Comparison of ENCODE assay signal across 2 cellular contexts in genomic region chr4:86948276-86948675, GRCh38.
TF ChIP-seq lines count a peak whose summit lies in the region.

No MANE protein-coding gene starts in this region.

TF ChIP-seq in HepG2, 621 proteins besides CTCF, POLR2A, EP300 and RAD21:
- TF ChIP-seq EEA1 (CRISPR knock-in tag; IDR thresholded peaks at IDR 0.05; ENCODE audit: borderline replicate concordance), result no peak

TF ChIP-seq in GM12878, 131 proteins besides CTCF, POLR2A, EP300 and RAD21:
- TF ChIP-seq JUND (IDR thresholded peaks at IDR 0.05; ENCODE audit: low read depth, low read length) (no peak), TBL1XR1 (IDR thresholded peaks at IDR 0.05; ENCODE audit: low read depth, low read length) (no peak), ZNF592 (IDR thresholded peaks at IDR 0.05) (no peak), NFIC (IDR thresholded peaks at IDR 0.05; ENCODE audit: low read depth, low read length) (no peak), RAD51 (IDR thresholded peaks at IDR 0.05) (no peak), TCF7 (IDR thresholded peaks at IDR 0.05; ENCODE audit: borderline replicate concordance) (no peak), RBBP5 (conservative IDR thresholded peaks at IDR 0.05) (no peak), FOXK2 (IDR thresholded peaks at IDR 0.05) (no peak), BCLAF1 (IDR thresholded peaks at IDR 0.05) (no peak), E2F4 (IDR thresholded peaks at IDR 0.05; ENCODE audit: low read depth, low read length) (no peak), NRF1 (conservative IDR thresholded peaks at IDR 0.05; ENCODE audit: low read depth, low read length) (no peak), REST (IDR thresholded peaks at IDR 0.05; ENCODE audit: low read depth, low read length) (no peak), NKRF (conservative IDR thresholded peaks at IDR 0.05) (no peak), NBN (IDR thresholded peaks at IDR 0.05) (no peak), KAT2A (conservative IDR thresholded peaks at IDR 0.05; ENCODE audit: control insufficient read depth, low read depth, low read length) (no peak), SUPT20H (IDR thresholded peaks at IDR 0.05; ENCODE audit: borderline replicate concordance, control insufficient read depth, low read depth, low read length) (no peak)
- TF ChIP-seq, protein P1, sequence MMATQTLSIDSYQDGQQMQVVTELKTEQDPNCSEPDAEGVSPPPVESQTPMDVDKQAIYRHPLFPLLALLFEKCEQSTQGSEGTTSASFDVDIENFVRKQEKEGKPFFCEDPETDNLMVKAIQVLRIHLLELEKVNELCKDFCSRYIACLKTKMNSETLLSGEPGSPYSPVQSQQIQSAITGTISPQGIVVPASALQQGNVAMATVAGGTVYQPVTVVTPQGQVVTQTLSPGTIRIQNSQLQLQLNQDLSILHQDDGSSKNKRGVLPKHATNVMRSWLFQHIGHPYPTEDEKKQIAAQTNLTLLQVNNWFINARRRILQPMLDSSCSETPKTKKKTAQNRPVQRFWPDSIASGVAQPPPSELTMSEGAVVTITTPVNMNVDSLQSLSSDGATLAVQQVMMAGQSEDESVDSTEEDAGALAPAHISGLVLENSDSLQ (IDR thresholded peaks at IDR 0.05), result no peak
- TF ChIP-seq, protein P2, sequence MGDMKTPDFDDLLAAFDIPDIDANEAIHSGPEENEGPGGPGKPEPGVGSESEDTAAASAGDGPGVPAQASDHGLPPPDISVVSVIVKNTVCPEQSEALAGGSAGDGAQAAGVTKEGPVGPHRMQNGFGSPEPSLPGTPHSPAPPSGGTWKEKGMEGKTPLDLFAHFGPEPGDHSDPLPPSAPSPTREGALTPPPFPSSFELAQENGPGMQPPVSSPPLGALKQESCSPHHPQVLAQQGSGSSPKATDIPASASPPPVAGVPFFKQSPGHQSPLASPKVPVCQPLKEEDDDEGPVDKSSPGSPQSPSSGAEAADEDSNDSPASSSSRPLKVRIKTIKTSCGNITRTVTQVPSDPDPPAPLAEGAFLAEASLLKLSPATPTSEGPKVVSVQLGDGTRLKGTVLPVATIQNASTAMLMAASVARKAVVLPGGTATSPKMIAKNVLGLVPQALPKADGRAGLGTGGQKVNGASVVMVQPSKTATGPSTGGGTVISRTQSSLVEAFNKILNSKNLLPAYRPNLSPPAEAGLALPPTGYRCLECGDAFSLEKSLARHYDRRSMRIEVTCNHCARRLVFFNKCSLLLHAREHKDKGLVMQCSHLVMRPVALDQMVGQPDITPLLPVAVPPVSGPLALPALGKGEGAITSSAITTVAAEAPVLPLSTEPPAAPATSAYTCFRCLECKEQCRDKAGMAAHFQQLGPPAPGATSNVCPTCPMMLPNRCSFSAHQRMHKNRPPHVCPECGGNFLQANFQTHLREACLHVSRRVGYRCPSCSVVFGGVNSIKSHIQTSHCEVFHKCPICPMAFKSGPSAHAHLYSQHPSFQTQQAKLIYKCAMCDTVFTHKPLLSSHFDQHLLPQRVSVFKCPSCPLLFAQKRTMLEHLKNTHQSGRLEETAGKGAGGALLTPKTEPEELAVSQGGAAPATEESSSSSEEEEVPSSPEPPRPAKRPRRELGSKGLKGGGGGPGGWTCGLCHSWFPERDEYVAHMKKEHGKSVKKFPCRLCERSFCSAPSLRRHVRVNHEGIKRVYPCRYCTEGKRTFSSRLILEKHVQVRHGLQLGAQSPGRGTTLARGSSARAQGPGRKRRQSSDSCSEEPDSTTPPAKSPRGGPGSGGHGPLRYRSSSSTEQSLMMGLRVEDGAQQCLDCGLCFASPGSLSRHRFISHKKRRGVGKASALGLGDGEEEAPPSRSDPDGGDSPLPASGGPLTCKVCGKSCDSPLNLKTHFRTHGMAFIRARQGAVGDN (IDR thresholded peaks at IDR 0.05), result no peak
- TF ChIP-seq, protein P3, sequence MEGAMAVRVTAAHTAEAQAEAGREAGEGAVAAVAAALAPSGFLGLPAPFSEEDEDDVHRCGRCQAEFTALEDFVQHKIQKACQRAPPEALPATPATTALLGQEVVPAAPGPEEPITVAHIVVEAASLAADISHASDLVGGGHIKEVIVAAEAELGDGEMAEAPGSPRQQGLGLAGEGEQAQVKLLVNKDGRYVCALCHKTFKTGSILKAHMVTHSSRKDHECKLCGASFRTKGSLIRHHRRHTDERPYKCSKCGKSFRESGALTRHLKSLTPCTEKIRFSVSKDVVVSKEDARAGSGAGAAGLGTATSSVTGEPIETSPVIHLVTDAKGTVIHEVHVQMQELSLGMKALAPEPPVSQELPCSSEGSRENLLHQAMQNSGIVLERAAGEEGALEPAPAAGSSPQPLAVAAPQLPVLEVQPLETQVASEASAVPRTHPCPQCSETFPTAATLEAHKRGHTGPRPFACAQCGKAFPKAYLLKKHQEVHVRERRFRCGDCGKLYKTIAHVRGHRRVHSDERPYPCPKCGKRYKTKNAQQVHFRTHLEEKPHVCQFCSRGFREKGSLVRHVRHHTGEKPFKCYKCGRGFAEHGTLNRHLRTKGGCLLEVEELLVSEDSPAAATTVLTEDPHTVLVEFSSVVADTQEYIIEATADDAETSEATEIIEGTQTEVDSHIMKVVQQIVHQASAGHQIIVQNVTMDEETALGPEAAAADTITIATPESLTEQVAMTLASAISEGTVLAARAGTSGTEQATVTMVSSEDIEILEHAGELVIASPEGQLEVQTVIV (IDR thresholded peaks at IDR 0.05; ENCODE audit: borderline replicate concordance, partially characterized antibody), result no peak
